ENCODE assay signal across 8 cellular contexts in genomic region chr11:73376168-73376802, GRCh38. TPM values are rescaled to one million over a fixed set of nuclear protein-coding genes. Genes with fewer than 3 reads are reported as not detected.
DNase-seq lines count a peak whose midpoint lies in the region; ATAC-seq, FAIRE-seq and TF ChIP-seq lines count a peak whose summit lies in the region.

Gene RELT, plus strand, starts transcription at chr11:73376399. Its CDS starts 12,738 bp downstream, at chr11:73389137.

- H3K36me3 ChIP-seq in left ventricle myocardium inferior (no peaks in the 10 kb centered on the region), psoas muscle (ENCODE audit: insufficient read depth in 1 of 2, low read depth in 1 of 2) (no peaks in the 10 kb centered on the region)

- H3K27me3 ChIP-seq in left ventricle myocardium inferior (ENCODE audit: low read depth) = no peaks in the 10 kb centered on the region
- H3K27me3 ChIP-seq in psoas muscle (ENCODE audit: insufficient read depth in 3 of 3, low read length in 2 of 3) = no peaks in the 10 kb centered on the region

- 0 to 1% (median 1%) methylated on average over 38 to 95 of the region's 95 CpGs for WGBS in psoas muscle, 3 donors

- H3K27ac ChIP-seq in left ventricle myocardium inferior (replicated peaks) = peak within 1 kb of the TSS; percentile 78
- H3K27ac ChIP-seq in psoas muscle = peak within 1 kb of the TSS; percentile 97

- H3K4me3 ChIP-seq in left ventricle myocardium inferior (peak within 1 kb of the TSS; percentile 92), psoas muscle (peak within 1 kb of the TSS; percentile 89)

- TF ChIP-seq CTCF in GM13976 (IDR thresholded peaks at IDR 0.05; ENCODE audit: borderline replicate concordance, control extremely low read depth, extremely low read depth, insufficient read depth, missing control alignments) (peak; percentile 95), left ventricle myocardium inferior (IDR thresholded peaks at IDR 0.05; ENCODE audit: borderline replicate concordance) (peak; percentile 93), psoas muscle (IDR thresholded peaks at IDR 0.05) (peak; percentile 93)

- DNase-seq in GM13976 (ENCODE audit: low spot score) (peak; percentile 99), NCI-H1417 (lab: John Stamatoyannopoulos, UW) (peak; percentile 91 to 94 (median 93)), amniotic epithelial cell (ENCODE audit: low read depth) (peak; percentile 83), left ventricle myocardium inferior (peak; percentile 89), psoas muscle (peak; percentile 90 to 95), urothelium cell line (ENCODE audit: low spot score) (peak; percentile 100)

- intact Hi-C loops in T-helper 1 cell treated with Interleukin-12 subunit alpha and Interleukin-12 subunit beta and Interleukin-4 antibody, amounts not matched to agents 30 ng/mL and 1 ng/mL, for 36 hours (cut with micrococcal nuclease) = loop anchor here (1.0 to 10.0 kb wide), 12 partner anchors 10 to 1263 kb away; partner anchors contain the start of genes ANAPC15, C2CD3, COA4 and FAM168A
- intact Hi-C loops in left ventricle myocardium inferior (cut with micrococcal nuclease) = no loop called here
- intact Hi-C loops in psoas muscle (cut with DNase I) = no loop called here

- H3K9me3 ChIP-seq in left ventricle myocardium inferior (replicated peaks) = no peaks in the 10 kb centered on the region
- H3K9me3 ChIP-seq in psoas muscle = no peaks in the 10 kb centered on the region

- peak; percentile 97 for FAIRE-seq in urothelium cell line (lab: Jason Lieb, UNC)

- in situ Hi-C loops in GM13976 (cut with MboI; ENCODE audit: low sequenced_read_pairs, unreplicated experiment) = no loop called here

- peaks cover 63% of the 10 kb centered on the region for H3K4me1 ChIP-seq in left ventricle myocardium inferior
- H3K4me1 ChIP-seq in psoas muscle = peaks cover 44% of the 10 kb centered on the region

- ATAC-seq in HG02763 (IDR thresholded peaks at IDR 0.05; ENCODE audit: unreplicated experiment) (peak; percentile 71), psoas muscle (peak; percentile 85 to 90 (median 86))

RNA-seq across cellular contexts. Expression of gene RELT, which starts in this region (rescaled TPM):
- total RNA-seq in T-helper 1 cell treated with Interleukin-12 subunit alpha and Interleukin-12 subunit beta and Interleukin-4 antibody, amounts not matched to agents 30 ng/mL and 1 ng/mL, for 36 hours = 29.7 and 29.8 TPM in 2 replicates
- total RNA-seq in left ventricle myocardium inferior (1.6 TPM), psoas muscle (10 to 100 TPM in 3 of 4 donors, 1 to 10 TPM in 1; 9.0 to 33.0 (median 17.2) TPM)
- polyA plus RNA-seq in psoas muscle = 10 to 100 TPM in 2 of 3 donors, 1 to 10 TPM in 1; 4.9 to 15.8 (median 15.5) TPM

Comparison
In these comparisons a context has a peak if more than half of its experiments do, and no peak if none do; other contexts are left out.
1. Peak in every context shown above with its lines: DNase-seq, ATAC-seq, H3K4me3 ChIP-seq and H3K27ac ChIP-seq.